21 cellular contexts compared by ENCODE assay signal in genomic region chr11:75374646-75375045, GRCh38. TPM values are rescaled to one million over a fixed set of nuclear protein-coding genes. Genes with fewer than 3 reads are reported as not detected.
A peak's percentile ranks its signal among the peaks of the same experiment; 100 is the strongest.
DNase-seq lines count a peak whose midpoint lies in the region; ATAC-seq and TF ChIP-seq lines count a peak whose summit lies in the region.
"Had no signal": no experiment of that assay in that cellular context is flagged by ENCODE, and none has a peak within 500 bp of the region (broad histone marks: within the 10 kb centered on the region; RNA-seq: fewer than 3 reads in every experiment).

No MANE protein-coding gene starts in this region.

- no peaks in the 10 kb centered on the region for H3K9me2 ChIP-seq in hepatocyte (replicated peaks; ENCODE audit: insufficient read depth)

- H3K27me3 ChIP-seq in breast epithelium (no peaks in the 10 kb centered on the region), hepatocyte (no peaks in the 10 kb centered on the region)
- H3K27me3 ChIP-seq: BLaER1 had no signal

- TF ChIP-seq POLR2A in breast epithelium (IDR thresholded peaks at IDR 0.05) = no peak

- H3K36me3 ChIP-seq in breast epithelium (no peaks in the 10 kb centered on the region), hepatocyte (replicated peaks; ENCODE audit: insufficient read depth, low read depth) (no peaks in the 10 kb centered on the region)
- H3K36me3 ChIP-seq: BLaER1 had no signal

- H3K4me1 Mint-ChIP-seq in MCF 10A (ENCODE audit: insufficient read depth, unreplicated experiment) = peaks cover 6% of the 10 kb centered on the region

- no peaks in the 10 kb centered on the region for H3K79me2 ChIP-seq in hepatocyte

- H3K4me2 ChIP-seq in hepatocyte = no peak overlapping the region
- H3K4me2 ChIP-seq: BLaER1, GM23338 had no signal

- H3K9me3 Mint-ChIP-seq in MCF 10A (ENCODE audit: unreplicated experiment) = no peaks in the 10 kb centered on the region
- H3K9me3 Mint-ChIP-seq: CD14-positive monocyte, GM23338 had no signal

- POLR2A ChIA-PET in MCF 10A (lab: Yijun Ruan, JAX) = no interaction called here

- H3K4me3 ChIP-seq in breast epithelium (no peak overlapping the region), hepatocyte (no peak overlapping the region)
- H3K4me3 ChIP-seq: BLaER1, GM23338 had no signal

- WGBS in hepatocyte (ENCODE audit: low lambda C conversion rate, missing lambda C conversion rate) = 84% methylated on average over 4 of the region's 4 CpGs

- intact Hi-C loops in MCF 10A (cut with micrococcal nuclease) = no loop called here
- intact Hi-C loops in breast epithelium (cut with DNase I; ENCODE audit: low total_unique reads) = no loop called here
- intact Hi-C loops in posterior vena cava (cut with DNase I) = no loop called here

- H3K4me1 ChIP-seq in breast epithelium (no peaks in the 10 kb centered on the region), hepatocyte (ENCODE audit: insufficient read depth) (peaks cover 22% of the 10 kb centered on the region)

- H3K27ac ChIP-seq in breast epithelium = no peak overlapping the region
- H3K27ac ChIP-seq in hepatocyte = peak overlapping the region; percentile 18
- H3K27ac ChIP-seq: BLaER1, HL-60 had no signal

- H3K27ac Mint-ChIP-seq in MCF 10A (ENCODE audit: low read depth, unreplicated experiment) = peak overlapping the region; percentile 86
- H3K27ac Mint-ChIP-seq: GM23338 had no signal

- no peak overlapping the region for H2AFZ ChIP-seq in hepatocyte
- H2AFZ ChIP-seq: GM23338 had no signal

- DNase-seq in MCF 10A (ENCODE audit: unreplicated experiment) (no peak), breast epithelium (ENCODE audit: low spot score in 2 of 2) (no peak), hepatocyte (ENCODE audit: low spot score) (no peak), posterior vena cava (ENCODE audit: low spot score) (peak; percentile 38), cerebellar nuclear complex (lab: John Stamatoyannopoulos, UW) (no peak), cortex of kidney (lab: John Stamatoyannopoulos, UW) (no peak)
- DNase-seq: 8988T; Calu3; CD4-positive, alpha-beta memory T cell; DMS 273 treated with DMSO at 0.1 percent for 48 hours; DMS53; DND-41; EL; HCEC 1CT had no signal

- BruUV-seq in MCF 10A (replicated peaks; lab: Mats Ljungman, UMichigan) = no TSS peak

- ATAC-seq in GM19467 (IDR thresholded peaks at IDR 0.05; ENCODE audit: unreplicated experiment) = no peak
- ATAC-seq: GM23338 had no signal

- H3K4me3 Mint-ChIP-seq in MCF 10A (ENCODE audit: unreplicated experiment) = no peak overlapping the region
- H3K4me3 Mint-ChIP-seq: CD14-positive monocyte; CD4-positive, alpha-beta memory T cell; GM23338 had no signal

- no peaks in the 10 kb centered on the region for H3K9me3 ChIP-seq in breast epithelium
- H3K9me3 ChIP-seq in hepatocyte (ENCODE audit: low read depth) = no peaks in the 10 kb centered on the region
- H3K9me3 ChIP-seq: BLaER1 had no signal

- H3K36me3 Mint-ChIP-seq in MCF 10A (ENCODE audit: insufficient read depth, unreplicated experiment) = no peaks in the 10 kb centered on the region
- H3K36me3 Mint-ChIP-seq: CD14-positive monocyte had no signal

- no peaks in the 10 kb centered on the region for H3K27me3 Mint-ChIP-seq in MCF 10A (ENCODE audit: insufficient read depth, unreplicated experiment)
- H3K27me3 Mint-ChIP-seq: CD4-positive, alpha-beta memory T cell had no signal

- H4K20me1 ChIP-seq in hepatocyte (ENCODE audit: insufficient read depth, poor library complexity, severe bottlenecking) = no peaks in the 10 kb centered on the region
- H4K20me1 ChIP-seq: BLaER1 had no signal

- CTCF ChIA-PET in MCF 10A (lab: Yijun Ruan, JAX) = interaction anchor here (0.6 to 1.8 kb wide), 4 partner anchors 14 to 340 kb away, joined by 3 to 5 read pairs (median 3); no protein-coding TSS in a partner anchor

- TF ChIP-seq CTCF in MCF 10A (IDR thresholded peaks at IDR 0.05; ENCODE audit: unreplicated experiment) (no peak), breast epithelium (IDR thresholded peaks at IDR 0.05) (no peak), hepatocyte (IDR thresholded peaks at IDR 0.05; ENCODE audit: poor library complexity) (no peak)

RNA-seq across cellular contexts. Expression of gene ARRB1, which starts 23.2 kb away (rescaled TPM):
- total RNA-seq in MCF 10A (2022) (0.44 and 0.98 TPM in 2 replicates), breast epithelium (10 to 100 TPM; 31.2 to 64.0 (median 42.3) TPM), hepatocyte (83.2 and 91.3 TPM in 2 replicates), posterior vena cava (10 to 100 TPM; 42.3 to 44.3 TPM)
- polyA plus RNA-seq in hepatocyte = 15.2 and 16.2 TPM in 2 replicates

RNA-seq across cellular contexts. Expression of gene RPS3, which starts 24.7 kb away (rescaled TPM):
- total RNA-seq in MCF 10A (2022) (3,172 and 3,444 TPM in 2 replicates), breast epithelium (1,000 to 10,000 TPM; 1,024 to 2,406 (median 1,978) TPM), hepatocyte (1,201 and 1,418 TPM in 2 replicates), posterior vena cava (1,000 to 10,000 TPM; 1,304 to 1,399 TPM)
- polyA plus RNA-seq in hepatocyte = 1,042 and 1,094 TPM in 2 replicates

RNA-seq across cellular contexts. Expression of gene KLHL35, which starts 58.4 kb away (rescaled TPM):
- not detected in 2 replicates for total RNA-seq in MCF 10A (2022)
- 1 to 10 TPM; 1.6 to 2.7 (median 2.6) TPM for total RNA-seq in breast epithelium
- total RNA-seq in hepatocyte = 0.63 and 0.88 TPM in 2 replicates
- polyA plus RNA-seq in hepatocyte = 1.7 and 3.2 TPM in 2 replicates
- under 1 TPM; 0.67 to 0.79 TPM for total RNA-seq in posterior vena cava
- total RNA-seq: G401, HT1080 had no signal

Comparison
In these comparisons a context has a peak if more than half of its experiments do, and no peak if none do; other contexts are left out.
1. RNA of gene ARRB1, which starts 23.2 kb away (total RNA-seq): 83.2 to 91.3 TPM in hepatocyte, 42.3 to 44.3 TPM in posterior vena cava and 31.2 to 64.0 TPM in breast epithelium; 0.44 to 0.98 TPM in MCF 10A; every median in the first group is over 10 times any median in the second.